In genomic region chr6:3384346-3385143, GRCh38 we compare ENCODE assay signal across 22 cellular contexts.
DNase-seq lines count a peak whose midpoint lies in the region; ATAC-seq, FAIRE-seq and TF ChIP-seq lines count a peak whose summit lies in the region.
"Had no signal": no experiment of that assay in that cellular context is flagged by ENCODE, and none has a peak within 500 bp of the region (broad histone marks: within the 10 kb centered on the region; RNA-seq: fewer than 3 reads in every experiment).

No MANE protein-coding gene starts in this region.

- H3K27me3 ChIP-seq in bronchial epithelial cell (ENCODE audit: control insufficient read depth, insufficient read depth, low read length) = no peaks in the 10 kb centered on the region
- H3K27me3 ChIP-seq: heart left ventricle had no signal

- peak; percentile 12 for ATAC-seq in left lobe of liver
- ATAC-seq in HG02759 (IDR thresholded peaks at IDR 0.05; ENCODE audit: unreplicated experiment) = no peak
- ATAC-seq in GM19328 (IDR thresholded peaks at IDR 0.05; ENCODE audit: unreplicated experiment) = no peak
- ATAC-seq in GM21423 (IDR thresholded peaks at IDR 0.05; ENCODE audit: unreplicated experiment) = no peak
- ATAC-seq: activated CD4-positive, CD25-positive, alpha-beta regulatory T cell treated with anti-CD3 and anti-CD28 coated beads, Interleukin-2, amount 50 U/mL, for 24 hours; activated T-cell treated with anti-CD3 and anti-CD28 coated beads, Interleukin-2, amount 50 U/mL, for 4 hours had no signal

- CTCF ChIA-PET in HEK293 (lab: Yijun Ruan, JAX) = interaction anchor here (2.6 kb wide), 1 partner anchor 27 kb away, joined by 17 read pairs; no protein-coding TSS in a partner anchor

- no peaks in the 10 kb centered on the region for H3K9me3 ChIP-seq in HEK293 (ENCODE audit: control insufficient read depth, insufficient read depth, low read depth, low read length)
- H3K9me3 ChIP-seq: heart left ventricle, lower lobe of right lung, thoracic aorta had no signal

- H3K4me1 ChIP-seq in HEK293 (ENCODE audit: control insufficient read depth, insufficient read depth, low read length) = peaks cover 47% of the 10 kb centered on the region

- H3K4me3 ChIP-seq in HEK293 (ENCODE audit: low read depth, low read length) = no peak overlapping the region
- H3K4me3 ChIP-seq in bronchial epithelial cell (ENCODE audit: low read depth, low read length) = no peak overlapping the region
- H3K4me3 ChIP-seq: heart left ventricle, lower lobe of right lung, thoracic aorta had no signal

- H3K36me3 ChIP-seq in HEK293 (ENCODE audit: control insufficient read depth in 2 of 2, insufficient read depth in 1 of 2, low read length in 2 of 2) (no peaks in the 10 kb centered on the region), bronchial epithelial cell (ENCODE audit: control insufficient read depth, insufficient read depth, low read length) (peaks cover 6% of the 10 kb centered on the region)
- H3K36me3 ChIP-seq: heart left ventricle, lower lobe of right lung, thoracic aorta had no signal

- FAIRE-seq in bronchial epithelial cell (lab: Jason Lieb, UNC) = no peak
- FAIRE-seq: GM12892, GM19239 had no signal

- POLR2A ChIA-PET in HEK293 (lab: Yijun Ruan, JAX) = no interaction called here

- no peak for TF ChIP-seq CTCF in HEK293 (tag by site-specific recombination; IDR thresholded peaks at IDR 0.05)
- no peak for TF ChIP-seq CTCF in bronchial epithelial cell (IDR thresholded peaks at IDR 0.05; ENCODE audit: insufficient read depth, low read length, severe bottlenecking)

- peak; percentile 58 for DNase-seq in bronchial epithelial cell (ENCODE audit: low read depth)
- DNase-seq in left lobe of liver (ENCODE audit: low spot score) = no peak
- peak; percentile 58 for DNase-seq in superior temporal gyrus (ENCODE audit: extremely low spot score)
- DNase-seq in MV-4-11 (lab: John Stamatoyannopoulos, UW) = no peak
- DNase-seq: activated naive CD4-positive, alpha-beta T cell treated with anti-CD3 and anti-CD28 coated beads, Interleukin-2, amount 50 U/mL, for 16 hours; activated T-cell treated with anti-CD3 and anti-CD28 coated beads, Interleukin-2, amount 50 U/mL, for 4 hours; aorta; CD8-positive, alpha-beta memory T cell; heart left ventricle; lower lobe of right lung; NCI-H1930; NCI-H510A; occipital lobe; T1000 had no signal

- no peak overlapping the region for H3K27ac ChIP-seq in HEK293 (ENCODE audit: extremely low read depth, low read depth, low read length)
- H3K27ac ChIP-seq: heart left ventricle, lower lobe of right lung, thoracic aorta had no signal

TF ChIP-seq in HEK293, 187 proteins besides CTCF, POLR2A, EP300 and RAD21:
- TF ChIP-seq FEZF1 (tag by site-specific recombination; IDR thresholded peaks at IDR 0.05) (no peak), SCRT1 (tag by site-specific recombination; IDR thresholded peaks at IDR 0.05; ENCODE audit: borderline replicate concordance) (no peak), BCL6B (tag by site-specific recombination; IDR thresholded peaks at IDR 0.05) (0 out of 2 replicates have a peak, but pooled peaks have one; percentile 19), MZF1 (tag by site-specific recombination; IDR thresholded peaks at IDR 0.05; ENCODE audit: borderline replicate concordance) (peak; percentile 43; the same call in 1 of the 2 replicates), OSR2 (tag by site-specific recombination; IDR thresholded peaks at IDR 0.05) (peak; percentile 33; the same call in 1 of the 2 replicates), ZNF585B (tag by site-specific recombination; IDR thresholded peaks at IDR 0.05) (no peak), PRDM1 (tag by site-specific recombination; IDR thresholded peaks at IDR 0.05) (no peak), ZNF560 (tag by site-specific recombination; IDR thresholded peaks at IDR 0.05; ENCODE audit: borderline replicate concordance) (no peak), ZNF426 (tag by site-specific recombination; IDR thresholded peaks at IDR 0.05) (no peak), ZEB2 (tag by site-specific recombination; IDR thresholded peaks at IDR 0.05) (no peak), PRDM6 (tag by site-specific recombination; IDR thresholded peaks at IDR 0.05) (peak; percentile 81), ZBTB20 (tag by site-specific recombination; IDR thresholded peaks at IDR 0.05) (no peak), ZNF629 (tag by site-specific recombination; IDR thresholded peaks at IDR 0.05) (no peak), ZFP37 (tag by site-specific recombination; IDR thresholded peaks at IDR 0.05) (no peak), HOXA7 (CRISPR knock-in tag; IDR thresholded peaks at IDR 0.05; ENCODE audit: borderline replicate concordance) (no peak), ZNF473 (tag by site-specific recombination; IDR thresholded peaks at IDR 0.05) (no peak)

Comparison
In these comparisons a context has a peak if more than half of its experiments do, and no peak if none do; other contexts are left out.
1. DNase-seq: peak in bronchial epithelial cell (single experiment) and superior temporal gyrus (single experiment); none in left lobe of liver (single experiment) and MV-4-11 (single experiment).